Comparison of ENCODE assay signal across 8 cellular contexts in genomic region chr11:88886796-88887195, GRCh38.
DNase-seq lines count a peak whose midpoint lies in the region; ATAC-seq and TF ChIP-seq lines count a peak whose summit lies in the region.

No MANE protein-coding gene starts in this region.

- H3K36me3 ChIP-seq in colonic mucosa: no peaks in the 10 kb centered on the region
- H3K36me3 ChIP-seq in upper lobe of left lung: no peaks in the 10 kb centered on the region

- no peak overlapping the region for H3K27ac ChIP-seq in colonic mucosa
- H3K27ac ChIP-seq in upper lobe of left lung: no peak overlapping the region

- WGBS in upper lobe of left lung, 2 donors: 51 to 68% methylated on average over 3 of the region's 3 CpGs

- TF ChIP-seq POLR2A in upper lobe of left lung (IDR thresholded peaks at IDR 0.05): no peak

- H3K27me3 ChIP-seq in colonic mucosa (no peaks in the 10 kb centered on the region), upper lobe of left lung (no peaks in the 10 kb centered on the region)

- TF ChIP-seq EP300 in upper lobe of left lung (IDR thresholded peaks at IDR 0.05): no peak

- no peak for DNase-seq in AG09319 (ENCODE audit: extremely low read depth, low read depth)
- peak; percentile 7 for DNase-seq in GM12864 (ENCODE audit: low read depth)
- peak; percentile 69 for DNase-seq in RPMI8226
- DNase-seq in colonic mucosa: peak; percentile 33
- peak; percentile 5 to 16 for DNase-seq in stimulated activated CD4-positive, alpha-beta T cell treated with anti-CD3 and anti-CD28 coated beads, Interleukin-2, amount 100 ng/mL, for 48 hours
- no peak for DNase-seq in CD1c-positive myeloid dendritic cell (ENCODE audit: extremely low spot score)
- DNase-seq in upper lobe of left lung: no peak

- no peak overlapping the region for H3K4me3 ChIP-seq in GM12864 (ENCODE audit: low read depth, low read length)
- no peak overlapping the region for H3K4me3 ChIP-seq in colonic mucosa
- no peak overlapping the region for H3K4me3 ChIP-seq in upper lobe of left lung

- H3K4me1 ChIP-seq in colonic mucosa: no peaks in the 10 kb centered on the region
- H3K4me1 ChIP-seq in upper lobe of left lung: no peaks in the 10 kb centered on the region

- TF ChIP-seq CTCF in AG09319 (IDR thresholded peaks at IDR 0.05; ENCODE audit: low read depth, low read length): peak; percentile 44
- TF ChIP-seq CTCF in GM12864 (IDR thresholded peaks at IDR 0.05; ENCODE audit: low read depth, low read length, missing control alignments): peak; percentile 61
- no peak for TF ChIP-seq CTCF in colonic mucosa (IDR thresholded peaks at IDR 0.05)
- no peak for TF ChIP-seq CTCF in upper lobe of left lung (IDR thresholded peaks at IDR 0.05)

- no peaks in the 10 kb centered on the region for H3K9me3 ChIP-seq in colonic mucosa
- peaks cover 0 to 23% (median 4%) of the 10 kb centered on the region in 4 donors for H3K9me3 ChIP-seq in upper lobe of left lung

- ATAC-seq in HG03060 (IDR thresholded peaks at IDR 0.05; ENCODE audit: low read depth, unreplicated experiment): peak; percentile 61
- ATAC-seq in upper lobe of left lung (ENCODE audit: low FRiP score in 2 of 2): no peak

- intact Hi-C loops in colonic mucosa (cut with DNase I): no loop called here

- no peak overlapping the region for H3K9ac ChIP-seq in colonic mucosa (ENCODE audit: low read depth in 2 of 2, low read length in 2 of 2)

Comparison
In these comparisons a context has a peak if more than half of its experiments do, and no peak if none do; other contexts are left out.
1. DNase-seq: peak in GM12864 (single experiment), RPMI8226 (single experiment), colonic mucosa (single experiment) and stimulated activated CD4-positive, alpha-beta T cell treated with anti-CD3 and anti-CD28 coated beads, Interleukin-2, amount 100 ng/mL, for 48 hours (2 of 2); none in AG09319 (single experiment), CD1c-positive myeloid dendritic cell (single experiment) and upper lobe of left lung (0 of 2).
2. CTCF ChIP-seq: peak in AG09319 (single experiment) and GM12864 (single experiment); none in colonic mucosa (single experiment) and upper lobe of left lung (0 of 6).